ENCODE assay signal across 15 cellular contexts in the genomic region with DNA sequence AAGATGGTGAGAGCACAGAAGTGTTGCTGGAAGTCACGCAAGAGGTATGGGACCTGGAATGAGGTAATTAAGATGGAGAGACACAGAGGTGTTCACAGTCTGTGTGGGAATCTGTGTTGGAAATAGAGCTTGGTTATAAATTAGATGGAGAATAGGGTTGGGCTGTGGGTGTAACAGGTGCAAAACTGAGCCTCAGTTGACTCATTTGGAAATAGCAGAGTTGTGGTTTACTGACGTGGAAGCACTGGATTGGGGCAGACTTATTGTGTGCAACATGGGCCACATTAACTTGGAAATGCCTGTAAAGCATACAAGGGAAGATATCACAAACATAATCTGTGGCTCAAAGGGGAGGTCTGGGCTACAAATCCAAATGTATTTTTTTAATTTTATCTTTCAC. TPM values are rescaled to one million over a fixed set of nuclear protein-coding genes. Genes with fewer than 3 reads are reported as not detected.
DNase-seq lines count a peak whose midpoint lies in the region; ATAC-seq, FAIRE-seq and TF ChIP-seq lines count a peak whose summit lies in the region.
"Had no signal": no experiment of that assay in that cellular context is flagged by ENCODE, and none has a peak within 500 bp of the region (broad histone marks: within the 10 kb centered on the region; RNA-seq: fewer than 3 reads in every experiment).

No MANE protein-coding gene starts in this region.

- intact Hi-C loops in activated CD4-positive, alpha-beta memory T cell treated with anti-CD3 and anti-CD28 coated beads for 36 hours (cut with micrococcal nuclease): no loop called here
- intact Hi-C loops in heart right ventricle (cut with DNase I) (no loop called here), prostate gland (cut with DNase I) (no loop called here)

- H3K4me3 ChIP-seq in heart right ventricle (no peak overlapping the region), prostate gland (no peak overlapping the region)
- H3K4me3 ChIP-seq: gastrocnemius medialis, neural progenitor cell, Peyer's patch had no signal

- H3K4me1 Mint-ChIP-seq in activated CD4-positive, alpha-beta memory T cell treated with anti-CD3 and anti-CD28 coated beads for 36 hours (ENCODE audit: low read depth): peaks cover 7% of the 10 kb centered on the region
- H3K4me1 Mint-ChIP-seq: CD14-positive monocyte had no signal

- H3K36me3 ChIP-seq in heart right ventricle (peaks cover 0 to 5% (median 0%) of the 10 kb centered on the region in 9 donors), prostate gland (no peaks in the 10 kb centered on the region)
- H3K36me3 ChIP-seq: gastrocnemius medialis, neural progenitor cell, Peyer's patch had no signal

- DNase-seq in GM19239 (ENCODE audit: insufficient read length, low spot score) (no peak), heart right ventricle (no peak), LoVo (ENCODE audit: low spot score) (no peak), prostate gland (ENCODE audit: low spot score) (no peak), SW 1271 (lab: John Stamatoyannopoulos, UW) (no peak)
- DNase-seq in activated CD4-positive, alpha-beta memory T cell treated with anti-CD3 and anti-CD28 coated beads for 36 hours: peak; percentile 63
- DNase-seq: activated effector memory CD4-positive, alpha-beta T cell treated with anti-CD3 and anti-CD28 coated beads, Interleukin-2, amount 50 U/mL, for 16 hours; gastrocnemius medialis; H7; left colon; Peyer's patch had no signal

- peak; percentile 81 for ATAC-seq in GM18499 (IDR thresholded peaks at IDR 0.05; ENCODE audit: insufficient read depth, unreplicated experiment)
- ATAC-seq in HG02885 (IDR thresholded peaks at IDR 0.05; ENCODE audit: poor library complexity, unreplicated experiment): peak; percentile 85
- ATAC-seq in heart right ventricle: no peak
- ATAC-seq: gastrocnemius medialis, left colon had no signal

- TF ChIP-seq CTCF in heart right ventricle (IDR thresholded peaks at IDR 0.05): no peak
- no peak for TF ChIP-seq CTCF in prostate gland (IDR thresholded peaks at IDR 0.05)

- TF ChIP-seq POLR2A in prostate gland (IDR thresholded peaks at IDR 0.05): no peak

- POLR2A ChIA-PET in activated CD4-positive, alpha-beta memory T cell treated with anti-CD3 and anti-CD28 coated beads for 36 hours (lab: Charles Lee): no interaction called here

- no peaks in the 10 kb centered on the region for H3K9me3 Mint-ChIP-seq in activated CD4-positive, alpha-beta memory T cell treated with anti-CD3 and anti-CD28 coated beads for 36 hours
- H3K9me3 Mint-ChIP-seq: CD14-positive monocyte had no signal

- CTCF ChIA-PET in activated CD4-positive, alpha-beta memory T cell treated with anti-CD3 and anti-CD28 coated beads for 36 hours (lab: Charles Lee): interaction anchor here (1.5 kb wide), 1 partner anchor 228 kb away, joined by 3 read pairs; no protein-coding TSS in a partner anchor

- H3K9me3 ChIP-seq in heart right ventricle (no peaks in the 10 kb centered on the region), prostate gland (no peaks in the 10 kb centered on the region)
- H3K9me3 ChIP-seq: gastrocnemius medialis, Peyer's patch had no signal

- no peak overlapping the region for H3K27ac ChIP-seq in heart right ventricle
- no peak overlapping the region for H3K27ac ChIP-seq in prostate gland
- H3K27ac ChIP-seq: gastrocnemius medialis, neural progenitor cell, Peyer's patch had no signal

- H3K27me3 Mint-ChIP-seq in activated CD4-positive, alpha-beta memory T cell treated with anti-CD3 and anti-CD28 coated beads for 36 hours: no peaks in the 10 kb centered on the region

- H3K27ac Mint-ChIP-seq in activated CD4-positive, alpha-beta memory T cell treated with anti-CD3 and anti-CD28 coated beads for 36 hours: no peak overlapping the region
- H3K27ac Mint-ChIP-seq: CD14-positive monocyte, neural progenitor cell had no signal

- H3K27me3 ChIP-seq in heart right ventricle: no peaks in the 10 kb centered on the region
- no peaks in the 10 kb centered on the region for H3K27me3 ChIP-seq in prostate gland (replicated peaks; ENCODE audit: insufficient read depth)
- H3K27me3 ChIP-seq: gastrocnemius medialis, neural progenitor cell, Peyer's patch had no signal

- 94 to 95% methylated on average over 2 of the region's 2 CpGs for WGBS in heart right ventricle, 2 donors
- WGBS in prostate gland: 96% methylated on average over 2 of the region's 2 CpGs

- H3K4me1 ChIP-seq in heart right ventricle: peaks cover 0 to 37% (median 4%) of the 10 kb centered on the region in 9 donors
- H3K4me1 ChIP-seq in prostate gland (replicated peaks): no peaks in the 10 kb centered on the region
- H3K4me1 ChIP-seq: Peyer's patch had no signal

- no peaks in the 10 kb centered on the region for H3K36me3 Mint-ChIP-seq in activated CD4-positive, alpha-beta memory T cell treated with anti-CD3 and anti-CD28 coated beads for 36 hours
- H3K36me3 Mint-ChIP-seq: CD14-positive monocyte had no signal

- FAIRE-seq in GM19239 (lab: Jason Lieb, UNC): peak; percentile 48

- H3K4me3 Mint-ChIP-seq in activated CD4-positive, alpha-beta memory T cell treated with anti-CD3 and anti-CD28 coated beads for 36 hours: no peak overlapping the region
- H3K4me3 Mint-ChIP-seq: CD14-positive monocyte, neural progenitor cell had no signal

RNA-seq across cellular contexts. Expression of a gene that starts 13.0 kb away (rescaled TPM):
- 1 to 10 TPM; 3.0 to 4.1 TPM for total RNA-seq in activated CD4-positive, alpha-beta memory T cell treated with anti-CD3 and anti-CD28 coated beads for 36 hours
- total RNA-seq in heart right ventricle (10 to 100 TPM; 36.4 to 47.1 (median 38.1) TPM), prostate gland (10 to 100 TPM; 15.8 to 22.8 TPM)
- polyA plus RNA-seq in heart right ventricle: 10 to 100 TPM in 1 of 2 donors, 1 to 10 TPM in 1; 7.0 to 11.3 TPM

Comparison
In these comparisons a context has a peak if more than half of its experiments do, and no peak if none do; other contexts are left out.
1. ATAC-seq: peak in GM18499 (single experiment) and HG02885 (single experiment); none in heart right ventricle (0 of 8).